In the genomic region with DNA sequence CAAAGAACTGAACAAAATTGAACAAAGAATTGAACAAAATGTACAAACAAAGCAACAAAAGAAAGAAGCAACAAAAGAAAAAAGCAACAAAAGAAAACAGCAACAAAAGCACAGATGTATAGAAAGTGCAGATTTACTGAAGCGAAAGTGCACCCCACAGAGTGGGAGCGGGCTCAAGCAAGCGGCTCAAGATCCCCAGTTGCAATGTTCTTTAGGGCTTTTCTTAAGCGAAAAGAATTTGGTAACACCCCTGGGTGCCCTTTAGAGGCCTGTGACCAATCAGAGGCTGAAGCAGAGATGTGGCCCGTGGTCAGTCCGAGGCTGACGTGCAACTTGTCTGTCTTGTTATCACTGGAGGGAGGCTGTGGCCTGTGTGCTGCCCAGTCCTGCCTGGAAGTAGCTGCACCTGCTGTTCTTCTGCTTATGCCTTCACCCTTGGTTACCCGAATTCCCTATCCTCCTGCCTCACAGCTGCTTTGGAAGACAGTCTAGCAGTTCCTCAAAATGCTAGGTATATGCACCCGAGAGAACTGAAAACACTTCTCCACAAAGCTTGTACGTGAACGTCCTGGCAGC, we compare ENCODE assay signal across 33 cellular contexts. TPM values are rescaled to one million over a fixed set of nuclear protein-coding genes. Genes with fewer than 3 reads are reported as not detected.
"Had no signal": no experiment of that assay in that cellular context is flagged by ENCODE, and none has a peak within 500 bp of the region (broad histone marks: within the 10 kb centered on the region; RNA-seq: fewer than 3 reads in every experiment).

No MANE protein-coding gene starts in this region.

- H3K4me1 ChIP-seq: foreskin keratinocyte, gastroesophageal sphincter, left lung, pancreas, testis, tibial artery had no signal

- H3K79me2 ChIP-seq: hepatocyte had no signal

- ATAC-seq: esophagus mucosa; foreskin keratinocyte; gastroesophageal sphincter; heart left ventricle; left cardiac atrium; left lung; naive thymus-derived CD8-positive, alpha-beta T cell; pancreas; sciatic nerve; stimulated activated effector memory CD8-positive, alpha-beta T cell treated with anti-CD3 and anti-CD28 coated beads, Interleukin-12 subunit alpha, Interleukin-12 subunit beta, amount 100 ng/mL, for 72 hours; stimulated activated naive CD8-positive, alpha-beta T cell treated with anti-CD3 and anti-CD28 coated beads, Interleukin-15, Interleukin-2, amounts not matched to agents 100 U/mL and 50 U/mL, for 24 hours had no signal

- DNase-seq: effector CD8-positive, alpha-beta T cell; endodermal cell; foreskin keratinocyte; heart left ventricle; left cardiac atrium; left lung; mesendoderm; midbrain; naive thymus-derived CD8-positive, alpha-beta T cell; nephron progenitor cell; occipital lobe; pancreas; retina; stimulated activated CD4-positive, alpha-beta T cell treated with anti-CD3 and anti-CD28 coated beads, Interleukin-2, amount 100 ng/mL, for 24 hours; stimulated activated CD4-positive, alpha-beta T cell treated with anti-CD3 and anti-CD28 coated beads, Interleukin-4, amount 100 ng/mL, for 24 hours; stimulated activated naive CD8-positive, alpha-beta T cell treated with anti-CD3 and anti-CD28 coated beads, Interleukin-15, Interleukin-2, amounts not matched to agents 100 U/mL and 50 U/mL, for 24 hours; substantia nigra; testis; tibial artery had no signal

- H3K4me3 ChIP-seq: gastroesophageal sphincter, heart left ventricle, hepatocyte, left lung, pancreas, testis, tibial artery had no signal

- FAIRE-seq: colon, pancreas had no signal

- H3K27ac ChIP-seq: epithelial cell of prostate, foreskin keratinocyte, gastroesophageal sphincter, heart left ventricle, hepatocyte, left lung, pancreas, testis, tibial artery had no signal

- H2AFZ ChIP-seq: hepatocyte had no signal

- H3K27me3 ChIP-seq: foreskin keratinocyte, gastroesophageal sphincter, heart left ventricle, hepatocyte, left lung, pancreas, testis, tibial artery had no signal

- H3K4me2 ChIP-seq: hepatocyte had no signal

- H3K9me3 ChIP-seq: gastroesophageal sphincter, heart left ventricle, pancreas, testis, tibial artery had no signal

- H3K36me3 ChIP-seq: gastroesophageal sphincter, heart left ventricle, left lung, pancreas, tibial artery had no signal

RNA-seq across cellular contexts. Expression of a gene that starts 13.2 kb away (rescaled TPM):
- total RNA-seq: esophagus mucosa; foreskin keratinocyte; kidney epithelial cell; lung microvascular endothelial cell; naive thymus-derived CD8-positive, alpha-beta T cell; occipital lobe; posterior vena cava; pulmonary artery endothelial cell; skeletal muscle tissue; urinary bladder had no signal
- polyA plus RNA-seq: fibroblast of lung; foreskin keratinocyte; hepatocyte; naive thymus-derived CD8-positive, alpha-beta T cell had no signal
